In the genomic region with DNA sequence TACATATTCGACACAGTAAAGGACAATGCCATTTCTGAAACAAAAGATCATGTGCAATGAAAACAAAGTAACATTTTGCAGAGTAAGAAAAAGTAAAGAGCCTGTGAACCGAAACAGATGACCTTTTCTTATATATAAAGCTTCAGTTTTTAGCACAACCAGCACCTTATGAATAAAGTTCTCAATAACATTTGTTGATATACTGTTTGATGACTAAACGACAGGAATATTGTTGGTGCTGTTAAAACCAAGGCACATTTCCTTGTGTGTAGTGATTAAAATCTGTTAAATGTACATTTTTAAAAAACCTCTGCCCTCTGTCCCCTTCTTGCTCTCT, we compare ENCODE assay signal across 8 cellular contexts. TPM values are rescaled to one million over a fixed set of nuclear protein-coding genes. Genes with fewer than 3 reads are reported as not detected.
DNase-seq lines count a peak whose midpoint lies in the region; ATAC-seq and TF ChIP-seq lines count a peak whose summit lies in the region.

No MANE protein-coding gene starts in this region.

- no peak for DNase-seq in activated naive CD4-positive, alpha-beta T cell treated with anti-CD3 and anti-CD28 coated beads, Interleukin-2, amount 10 ng/mL, durations not matched to agents 7 days and 5 days
- no peak for DNase-seq in activated naive CD4-positive, alpha-beta T cell (lab: John Stamatoyannopoulos, UW)
- no peak for DNase-seq in adipocyte (ENCODE audit: low read depth)
- DNase-seq in lower lobe of right lung = no peak
- DNase-seq in upper lobe of left lung = no peak
- no peak for DNase-seq in NCI-H1105 treated with DMSO at 0.1 percent for 48 hours (lab: John Stamatoyannopoulos, UW)
- no peak for DNase-seq in NCI-H1694 (lab: John Stamatoyannopoulos, UW)

- peaks cover 37% of the 10 kb centered on the region for H3K4me1 ChIP-seq in adipocyte (ENCODE audit: control insufficient read depth, insufficient read depth, low read length)
- H3K4me1 ChIP-seq in lower lobe of right lung = peaks cover 43% of the 10 kb centered on the region
- H3K4me1 ChIP-seq in upper lobe of left lung = peaks cover 20 to 40% (median 35%) of the 10 kb centered on the region in 4 donors

- H3K27me3 ChIP-seq in adipocyte (replicated peaks; ENCODE audit: control insufficient read depth, insufficient read depth, low read length) (no peaks in the 10 kb centered on the region), lower lobe of right lung (ENCODE audit: low read depth) (no peaks in the 10 kb centered on the region), upper lobe of left lung (no peaks in the 10 kb centered on the region)

- peak overlapping the region; percentile 87 for H3K4me3 Mint-ChIP-seq in activated naive CD4-positive, alpha-beta T cell treated with anti-CD3 and anti-CD28 coated beads, Interleukin-2, amount 10 ng/mL, durations not matched to agents 7 days and 5 days

- H3K4me3 ChIP-seq in adipocyte (ENCODE audit: low read length) = peak overlapping the region; percentile 97
- peak overlapping the region; percentile 85 for H3K4me3 ChIP-seq in lower lobe of right lung
- H3K4me3 ChIP-seq in upper lobe of left lung = peak overlapping the region; percentile 94 to 98 (median 96)

- peaks cover 36% of the 10 kb centered on the region for H3K4me1 Mint-ChIP-seq in activated naive CD4-positive, alpha-beta T cell treated with anti-CD3 and anti-CD28 coated beads, Interleukin-2, amount 10 ng/mL, durations not matched to agents 7 days and 5 days

- intact Hi-C loops in lower lobe of right lung (cut with DNase I) = no loop called here

- WGBS in upper lobe of left lung, 2 donors = 6 to 7% methylated on average over 3 of the region's 3 CpGs

- H3K9me3 ChIP-seq in adipocyte (ENCODE audit: control insufficient read depth, low read length) (no peaks in the 10 kb centered on the region), lower lobe of right lung (no peaks in the 10 kb centered on the region), upper lobe of left lung (no peaks in the 10 kb centered on the region)

- TF ChIP-seq POLR2A in upper lobe of left lung (IDR thresholded peaks at IDR 0.05) = no peak

- no peaks in the 10 kb centered on the region for H3K27me3 Mint-ChIP-seq in activated naive CD4-positive, alpha-beta T cell treated with anti-CD3 and anti-CD28 coated beads, Interleukin-2, amount 10 ng/mL, durations not matched to agents 7 days and 5 days

- TF ChIP-seq EP300 in upper lobe of left lung (IDR thresholded peaks at IDR 0.05) = no peak

- H3K36me3 Mint-ChIP-seq in activated naive CD4-positive, alpha-beta T cell treated with anti-CD3 and anti-CD28 coated beads, Interleukin-2, amount 10 ng/mL, durations not matched to agents 7 days and 5 days = peaks cover 18% of the 10 kb centered on the region

- peak overlapping the region; percentile 97 for H3K27ac Mint-ChIP-seq in activated naive CD4-positive, alpha-beta T cell treated with anti-CD3 and anti-CD28 coated beads, Interleukin-2, amount 10 ng/mL, durations not matched to agents 7 days and 5 days

- peak overlapping the region; percentile 89 for H3K9ac ChIP-seq in adipocyte (ENCODE audit: low read length)

- CTCF ChIA-PET in activated naive CD4-positive, alpha-beta T cell treated with anti-CD3 and anti-CD28 coated beads, Interleukin-2, amount 10 ng/mL, durations not matched to agents 7 days and 5 days (lab: Charles Lee) = interaction anchor here (1.1 to 2.5 kb wide), 5 partner anchors 9 to 184 kb away, joined by 3 to 5 read pairs (median 4); no protein-coding TSS in a partner anchor

- TF ChIP-seq CTCF in lower lobe of right lung (IDR thresholded peaks at IDR 0.05) (no peak), upper lobe of left lung (IDR thresholded peaks at IDR 0.05) (no peak)

- H3K9me3 Mint-ChIP-seq in activated naive CD4-positive, alpha-beta T cell treated with anti-CD3 and anti-CD28 coated beads, Interleukin-2, amount 10 ng/mL, durations not matched to agents 7 days and 5 days = no peaks in the 10 kb centered on the region

- H3K27ac ChIP-seq in lower lobe of right lung (peak overlapping the region; percentile 99), upper lobe of left lung (peak overlapping the region; percentile 99 to 100 (median 100))

- no peaks in the 10 kb centered on the region for H3K36me3 ChIP-seq in adipocyte (ENCODE audit: control insufficient read depth, insufficient read depth, low read length, severe bottlenecking)
- no peaks in the 10 kb centered on the region for H3K36me3 ChIP-seq in lower lobe of right lung
- no peaks in the 10 kb centered on the region for H3K36me3 ChIP-seq in upper lobe of left lung

- ATAC-seq in lower lobe of right lung (no peak), upper lobe of left lung (ENCODE audit: low FRiP score in 2 of 2) (no peak), GM19452 (IDR thresholded peaks at IDR 0.05; ENCODE audit: unreplicated experiment) (no peak)

RNA-seq across cellular contexts. Expression of a gene that starts 1.4 kb away (rescaled TPM):
- 34.1 TPM for total RNA-seq in lower lobe of right lung
- 10 to 100 TPM; 18.5 to 57.3 (median 36.2) TPM for total RNA-seq in upper lobe of left lung
